In the genomic region with DNA sequence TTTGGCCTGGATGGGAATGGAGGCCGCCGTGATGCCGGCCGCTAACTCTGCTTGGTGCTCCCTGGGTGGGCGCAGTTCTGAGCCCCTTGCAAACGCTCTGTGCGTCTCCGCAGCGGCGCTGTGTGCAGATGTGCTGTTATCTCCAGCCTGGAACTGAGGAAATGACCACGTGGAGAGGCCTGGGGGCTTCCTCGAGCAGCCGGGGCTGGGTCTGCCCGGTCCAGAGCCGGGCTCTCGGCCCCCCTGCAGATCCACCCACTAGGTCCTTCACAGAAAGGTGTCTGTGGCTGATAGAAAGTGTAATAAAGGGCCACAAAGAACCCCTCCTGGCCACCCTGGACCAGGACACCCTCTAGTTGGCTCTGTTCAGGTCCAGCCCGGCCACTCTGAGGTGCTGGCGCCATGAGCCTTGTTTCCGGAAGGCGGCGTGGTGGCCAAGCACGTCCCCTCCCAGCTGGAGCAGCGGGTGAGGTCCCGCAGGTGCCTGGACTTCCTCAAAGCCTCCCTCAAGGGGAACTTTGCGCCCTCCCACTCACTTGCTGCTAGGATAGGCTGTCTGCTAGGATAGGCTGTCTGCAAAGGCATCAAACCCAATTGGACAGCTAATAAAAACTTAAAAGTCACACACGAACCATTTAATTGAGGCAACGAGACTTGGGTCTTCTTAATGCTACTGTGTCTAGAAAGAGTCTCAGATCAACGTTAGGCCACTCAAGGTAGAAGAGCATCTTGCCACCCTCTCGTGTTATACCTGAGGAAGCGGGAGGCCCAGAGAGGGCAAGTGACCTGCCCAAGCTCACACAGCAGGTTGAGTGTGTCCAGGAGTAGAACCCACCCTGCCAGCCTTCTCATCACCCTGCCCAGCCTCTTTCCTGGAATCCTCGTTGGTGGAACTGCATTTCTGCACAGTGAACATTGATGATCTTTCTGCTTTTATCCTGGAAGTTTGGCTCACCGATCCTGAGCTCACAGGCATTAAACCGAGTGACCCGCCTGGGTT, we compare ENCODE assay signal across 19 cellular contexts.
DNase-seq lines count a peak whose midpoint lies in the region; ATAC-seq, FAIRE-seq and TF ChIP-seq lines count a peak whose summit lies in the region.
"Had no signal": no experiment of that assay in that cellular context is flagged by ENCODE, and none has a peak within 500 bp of the region (broad histone marks: within the 10 kb centered on the region; RNA-seq: fewer than 3 reads in every experiment).

No MANE protein-coding gene starts in this region.

- FAIRE-seq in astrocyte (lab: Jason Lieb, UNC) (no peak), RCC 7860 (lab: Jason Lieb, UNC) (no peak)

- H3K4me2 ChIP-seq in astrocyte (ENCODE audit: low read length) (no peak overlapping the region), neural progenitor cell (no peak overlapping the region)

- H3K27me3 Mint-ChIP-seq in activated CD4-positive, alpha-beta T cell treated with anti-CD3 and anti-CD28 coated beads for 36 hours, result peaks cover 7% of the 10 kb centered on the region
- H3K27me3 Mint-ChIP-seq in astrocyte (ENCODE audit: low read depth, unreplicated experiment) (no peaks in the 10 kb centered on the region), neural progenitor cell (ENCODE audit: insufficient read depth, low read depth) (peaks cover 2% of the 10 kb centered on the region)
- H3K27me3 Mint-ChIP-seq: progenitor cell of endocrine pancreas had no signal

- H3K4me1 ChIP-seq in astrocyte (ENCODE audit: insufficient read depth, low read length) (peaks cover 26% of the 10 kb centered on the region), neural progenitor cell (no peaks in the 10 kb centered on the region)
- H3K4me1 ChIP-seq: uterus had no signal

- no peaks in the 10 kb centered on the region for H3K36me3 Mint-ChIP-seq in activated CD4-positive, alpha-beta T cell treated with anti-CD3 and anti-CD28 coated beads for 36 hours (ENCODE audit: low read depth)
- H3K36me3 Mint-ChIP-seq in astrocyte (ENCODE audit: low read depth, unreplicated experiment) (peaks cover 33% of the 10 kb centered on the region), neural progenitor cell (no peaks in the 10 kb centered on the region)
- H3K36me3 Mint-ChIP-seq: CD8-positive, alpha-beta T cell had no signal

- H3K27ac ChIP-seq in astrocyte (ENCODE audit: low read depth, low read length), result no peak overlapping the region
- H3K27ac ChIP-seq in neural progenitor cell, result no peak overlapping the region
- H3K27ac ChIP-seq: SK-N-MC, uterus had no signal

- intact Hi-C loops in activated CD4-positive, alpha-beta T cell treated with anti-CD3 and anti-CD28 coated beads for 36 hours (cut with DNase I, micrococcal nuclease), result no loop called here

- peak; percentile 43 for DNase-seq in activated CD4-positive, alpha-beta T cell treated with anti-CD3 and anti-CD28 coated beads for 36 hours
- DNase-seq in activated CD4-positive, alpha-beta T cell treated with anti-CD3 and anti-CD28 coated beads for 1 hour, result no peak
- DNase-seq in GM19240 (ENCODE audit: insufficient read length, low spot score) (peak; percentile 37), astrocyte (ENCODE audit: low read depth) (no peak), neural progenitor cell (ENCODE audit: low spot score) (peak; percentile 27), NCI-H774 (lab: John Stamatoyannopoulos, UW) (no peak), D341Med (ENCODE audit: low spot score) (no peak), RCC 7860 (ENCODE audit: low spot score) (no peak)
- DNase-seq: activated CD4-positive, alpha-beta memory T cell treated with anti-CD3 and anti-CD28 coated beads, Interleukin-2, amount 10 ng/mL, durations not matched to agents 7 days and 5 days; amniotic stem cell; CD8-positive, alpha-beta T cell; cerebellar nuclear complex; MM.1S; NCI-H2029; stimulated activated CD4-positive, alpha-beta T cell treated with anti-CD3 and anti-CD28 coated beads, Interleukin-15, amount 100 ng/mL, for 24 hours; uterus had no signal

- peak; percentile 19 for ATAC-seq in activated CD4-positive, alpha-beta T cell treated with anti-CD3 and anti-CD28 coated beads for 36 hours
- ATAC-seq: CD8-positive, alpha-beta T cell; HCT116 had no signal

- H4K20me1 ChIP-seq in astrocyte (ENCODE audit: insufficient read depth, low read length) (peaks cover 100% of the 10 kb centered on the region), neural progenitor cell (ENCODE audit: low read depth) (no peaks in the 10 kb centered on the region)

- POLR2A ChIA-PET in activated CD4-positive, alpha-beta T cell treated with anti-CD3 and anti-CD28 coated beads for 36 hours (lab: Charles Lee), result no interaction called here

- peaks cover 2% of the 10 kb centered on the region for H3K4me1 Mint-ChIP-seq in activated CD4-positive, alpha-beta T cell treated with anti-CD3 and anti-CD28 coated beads for 36 hours
- H3K4me1 Mint-ChIP-seq in astrocyte (ENCODE audit: low read depth, unreplicated experiment), result peaks cover 31% of the 10 kb centered on the region
- peaks cover 14% of the 10 kb centered on the region for H3K4me1 Mint-ChIP-seq in neural progenitor cell
- H3K4me1 Mint-ChIP-seq: activated CD4-positive, alpha-beta memory T cell treated with anti-CD3 and anti-CD28 coated beads, Interleukin-2, amount 10 ng/mL, durations not matched to agents 7 days and 5 days had no signal

- H3K9me3 Mint-ChIP-seq in activated CD4-positive, alpha-beta T cell treated with anti-CD3 and anti-CD28 coated beads for 36 hours (ENCODE audit: low read depth), result no peaks in the 10 kb centered on the region
- H3K9me3 Mint-ChIP-seq in astrocyte (ENCODE audit: unreplicated experiment), result no peaks in the 10 kb centered on the region
- no peaks in the 10 kb centered on the region for H3K9me3 Mint-ChIP-seq in neural progenitor cell
- H3K9me3 Mint-ChIP-seq: activated CD4-positive, alpha-beta memory T cell treated with anti-CD3 and anti-CD28 coated beads, Interleukin-2, amount 10 ng/mL, durations not matched to agents 7 days and 5 days; CD8-positive, alpha-beta T cell had no signal

- no peak overlapping the region for H3K9ac ChIP-seq in astrocyte (ENCODE audit: low read length)
- no peak overlapping the region for H3K9ac ChIP-seq in neural progenitor cell

- no peak for TF ChIP-seq CTCF in astrocyte (IDR thresholded peaks at IDR 0.05; ENCODE audit: insufficient read depth, low read depth, low read length)
- TF ChIP-seq CTCF in neural progenitor cell (IDR thresholded peaks at IDR 0.05), result no peak

- H2AFZ ChIP-seq in astrocyte (ENCODE audit: low read depth, low read length) (no peak overlapping the region), neural progenitor cell (replicated peaks) (no peak overlapping the region)

- peaks cover 69% of the 10 kb centered on the region for H3K36me3 ChIP-seq in astrocyte (ENCODE audit: insufficient read depth, low read length)
- no peaks in the 10 kb centered on the region for H3K36me3 ChIP-seq in neural progenitor cell
- H3K36me3 ChIP-seq: uterus had no signal

- no peak overlapping the region for H3K4me3 ChIP-seq in astrocyte (ENCODE audit: insufficient read depth, low read depth, low read length)
- no peak overlapping the region for H3K4me3 ChIP-seq in neural progenitor cell
- H3K4me3 ChIP-seq: SK-N-MC, uterus had no signal

- no peak overlapping the region for H3K4me3 Mint-ChIP-seq in activated CD4-positive, alpha-beta T cell treated with anti-CD3 and anti-CD28 coated beads for 36 hours
- H3K4me3 Mint-ChIP-seq in astrocyte (ENCODE audit: unreplicated experiment) (no peak overlapping the region), neural progenitor cell (no peak overlapping the region)
- H3K4me3 Mint-ChIP-seq: activated CD4-positive, alpha-beta memory T cell treated with anti-CD3 and anti-CD28 coated beads, Interleukin-2, amount 10 ng/mL, durations not matched to agents 7 days and 5 days; CD8-positive, alpha-beta T cell had no signal

- no peaks in the 10 kb centered on the region for H3K9me3 ChIP-seq in astrocyte (ENCODE audit: insufficient read depth, low read depth, low read length)
- H3K9me3 ChIP-seq in neural progenitor cell (ENCODE audit: low read depth), result no peaks in the 10 kb centered on the region
- H3K9me3 ChIP-seq: uterus had no signal

- no peak overlapping the region for H3K27ac Mint-ChIP-seq in activated CD4-positive, alpha-beta T cell treated with anti-CD3 and anti-CD28 coated beads for 36 hours
- H3K27ac Mint-ChIP-seq in astrocyte (ENCODE audit: unreplicated experiment) (peak overlapping the region; percentile 87), neural progenitor cell (no peak overlapping the region)
- H3K27ac Mint-ChIP-seq: activated CD4-positive, alpha-beta memory T cell treated with anti-CD3 and anti-CD28 coated beads, Interleukin-2, amount 10 ng/mL, durations not matched to agents 7 days and 5 days; CD8-positive, alpha-beta T cell; progenitor cell of endocrine pancreas had no signal

- CTCF ChIA-PET in activated CD4-positive, alpha-beta T cell treated with anti-CD3 and anti-CD28 coated beads for 36 hours (lab: Charles Lee), result no interaction called here

- H3K79me2 ChIP-seq in astrocyte (ENCODE audit: insufficient read depth, low read length) (peaks cover 49% of the 10 kb centered on the region), neural progenitor cell (ENCODE audit: low read depth) (no peaks in the 10 kb centered on the region)

- H3F3A ChIP-seq in neural progenitor cell (ENCODE audit: low read depth), result no peaks in the 10 kb centered on the region

- H3K27me3 ChIP-seq in astrocyte (ENCODE audit: insufficient read depth, low read length), result no peaks in the 10 kb centered on the region
- no peaks in the 10 kb centered on the region for H3K27me3 ChIP-seq in neural progenitor cell
- H3K27me3 ChIP-seq: uterus had no signal

Comparison
In these comparisons a context has a peak if more than half of its experiments do, and no peak if none do; other contexts are left out.
1. DNase-seq: peak in activated CD4-positive, alpha-beta T cell treated with anti-CD3 and anti-CD28 coated beads for 36 hours (single experiment), GM19240 (single experiment) and neural progenitor cell (single experiment); none in activated CD4-positive, alpha-beta T cell treated with anti-CD3 and anti-CD28 coated beads for 1 hour (single experiment), astrocyte (single experiment), NCI-H774 (single experiment), D341Med (single experiment) and RCC 7860 (single experiment).